ENCODE assay signal across 30 cellular contexts in the genomic region with DNA sequence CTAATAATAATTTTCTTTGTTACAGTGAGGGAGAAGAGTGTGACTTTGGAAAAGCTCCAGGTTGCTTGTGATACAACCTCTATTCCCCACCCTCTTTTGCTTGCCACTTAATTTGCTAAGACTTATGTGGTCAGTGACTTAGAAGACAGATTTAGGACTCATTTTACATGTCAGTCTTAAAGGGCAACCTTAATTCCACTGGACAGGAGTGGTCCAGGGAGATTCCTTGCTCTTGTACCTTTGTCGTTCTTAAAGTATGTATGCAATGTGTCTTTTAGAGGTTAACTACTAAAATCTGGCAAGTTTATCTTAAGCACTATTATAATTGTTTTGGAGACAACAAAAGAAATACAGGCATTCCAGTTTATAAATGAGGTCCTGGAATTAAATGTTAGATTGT.
"Had no signal": no experiment of that assay in that cellular context is flagged by ENCODE, and none has a peak within 500 bp of the region (broad histone marks: within the 10 kb centered on the region; RNA-seq: fewer than 3 reads in every experiment).

No MANE protein-coding gene starts in this region.

- H3K9me3 ChIP-seq: MG63, Peyer's patch, SJSA1 had no signal

- DNase-seq: activated CD4-positive, alpha-beta memory T cell treated with anti-CD3 and anti-CD28 coated beads, Interleukin-2, amount 10 ng/mL, durations not matched to agents 7 days and 5 days; activated CD4-positive, alpha-beta T cell treated with anti-CD3 and anti-CD28 coated beads for 1 hour; activated CD4-positive, alpha-beta T cell treated with anti-CD3 and anti-CD28 coated beads for 48 hours; activated CD4-positive, CD25-positive, alpha-beta regulatory T cell; activated CD8-positive, alpha-beta memory T cell treated with anti-CD3 and anti-CD28 coated beads for 24 hours; activated CD8-positive, alpha-beta memory T cell treated with anti-CD3 and anti-CD28 coated beads, Interleukin-2, amount 10 ng/mL, durations not matched to agents 7 days and 5 days; activated CD8-positive, alpha-beta memory T cell treated with anti-CD3 and anti-CD28 coated beads, Interleukin-2, amount 50 U/mL, for 48 hours; activated effector memory CD4-positive, alpha-beta T cell treated with Interleukin-2 at 50 U/mL for 16 hours; activated naive CD4-positive, alpha-beta T cell treated with anti-CD3 and anti-CD28 coated beads, Interleukin-2, amount 10 ng/mL, durations not matched to agents 7 days and 5 days; activated naive CD8-positive, alpha-beta T cell treated with anti-CD3 and anti-CD28 coated beads, Interleukin-2, amount 50 U/mL, for 24 hours; activated T-cell treated with anti-CD3 and anti-CD28 coated beads, Interleukin-2, amount 50 U/mL, for 48 hours; anterior cingulate cortex; Karpas-422; MG63; MV-4-11; NCI-H1092; NCI-H1436 treated with DMSO at 0.1 percent for 48 hours; NCI-H1694 treated with DMSO at 0.1 percent for 48 hours; NCI-H2029; NCI-H510A; NCI-H526; NCI-H748 treated with DMSO at 0.1 percent for 48 hours; NK-92 treated with Interleukin-12 subunit alpha and Interleukin-12 subunit beta, amount 100 ng/mL, for 24 hours; PC-3; Peyer's patch; RPMI8226; SHP77 treated with DMSO at 0.1 percent for 48 hours; T1000; WERI-Rb-1 had no signal

- H3K27ac ChIP-seq: Peyer's patch, SJSA1, WERI-Rb-1 had no signal

- H3K4me3 ChIP-seq: MG63, Peyer's patch, SJSA1 had no signal

- ATAC-seq: activated CD8-positive, alpha-beta memory T cell treated with anti-CD3 and anti-CD28 coated beads, Interleukin-2, amount 10 ng/mL, durations not matched to agents 7 days and 5 days; activated naive CD8-positive, alpha-beta T cell treated with anti-CD3 and anti-CD28 coated beads, Interleukin-2, amount 50 U/mL, for 24 hours; PC-3 had no signal
